In genomic region chr6:128138694-128139093, GRCh38 we compare ENCODE assay signal across 19 cellular contexts.
DNase-seq lines count a peak whose midpoint lies in the region; TF ChIP-seq lines count a peak whose summit lies in the region.
"Had no signal": no experiment of that assay in that cellular context is flagged by ENCODE, and none has a peak within 500 bp of the region (broad histone marks: within the 10 kb centered on the region; RNA-seq: fewer than 3 reads in every experiment).

No MANE protein-coding gene starts in this region.

- TF ChIP-seq CTCF in endodermal cell (conservative IDR thresholded peaks at IDR 0.05) (no peak), GM13976 (IDR thresholded peaks at IDR 0.05; ENCODE audit: borderline replicate concordance, control extremely low read depth, extremely low read depth, insufficient read depth, missing control alignments) (no peak)

- H3K27ac Mint-ChIP-seq in endodermal cell, result peak overlapping the region; percentile 0
- H3K27ac Mint-ChIP-seq: CD14-positive monocyte; CD4-positive, alpha-beta memory T cell had no signal

- H3K36me3 ChIP-seq in endodermal cell (ENCODE audit: control insufficient read depth, insufficient read depth, low read length), result no peaks in the 10 kb centered on the region
- H3K36me3 ChIP-seq: BLaER1 had no signal

- H3K4me1 ChIP-seq in endodermal cell (ENCODE audit: control insufficient read depth, insufficient read depth, low read length), result no peaks in the 10 kb centered on the region
- H3K4me1 ChIP-seq: BLaER1 had no signal

- 91 to 100% methylated on average over 1 of the region's 1 CpG for WGBS in endodermal cell (ENCODE audit: insufficient coverage in 1 of 2, insufficient read length in 1 of 2), 2 experiments

- no peak overlapping the region for H3K4me3 ChIP-seq in endodermal cell (ENCODE audit: low read length)
- H3K4me3 ChIP-seq: A549, BLaER1, GM23338 had no signal

- no peaks in the 10 kb centered on the region for H3K9me3 ChIP-seq in endodermal cell (ENCODE audit: control insufficient read depth, low read length)
- H3K9me3 ChIP-seq: A549, BLaER1 had no signal

- DNase-seq in NCI-H1417 (lab: John Stamatoyannopoulos, UW) (peak in 2 of 3 experiments; percentile 11 to 55), NCI-H1417 treated with DMSO at 0.1 percent for 48 hours (lab: John Stamatoyannopoulos, UW) (no peak), NCI-H2227 treated with DMSO at 0.1 percent for 48 hours (lab: John Stamatoyannopoulos, UW) (peak; percentile 70), endodermal cell (no peak), pons (ENCODE audit: low spot score) (peak; percentile 22), superior temporal gyrus (ENCODE audit: extremely low spot score) (no peak), cerebellar nuclear complex (lab: John Stamatoyannopoulos, UW) (no peak), GM13976 (ENCODE audit: low spot score) (no peak)
- DNase-seq: AML-193; CD4-positive, alpha-beta memory T cell; DMS153; DMS79; GDM1; HCEC 1CT had no signal

- no peak overlapping the region for H3K27ac ChIP-seq in endodermal cell (ENCODE audit: low read depth, low read length)
- H3K27ac ChIP-seq: 22Rv1, BLaER1 had no signal

- H3K4me1 Mint-ChIP-seq in endodermal cell, result peaks cover 10% of the 10 kb centered on the region

- H3K27me3 ChIP-seq in endodermal cell (ENCODE audit: control insufficient read depth, insufficient read depth, low read length, poor library complexity, severe bottlenecking), result no peaks in the 10 kb centered on the region
- H3K27me3 ChIP-seq: BLaER1 had no signal

- no peak overlapping the region for H3K4me3 Mint-ChIP-seq in endodermal cell
- H3K4me3 Mint-ChIP-seq: CD14-positive monocyte; CD4-positive, alpha-beta memory T cell; GM23338 had no signal

- H3K9ac ChIP-seq in endodermal cell (ENCODE audit: extremely low read depth, low read length, poor library complexity, severe bottlenecking), result no peak overlapping the region
- H3K9ac ChIP-seq: BLaER1 had no signal

- H3K36me3 Mint-ChIP-seq in endodermal cell (ENCODE audit: low read depth), result no peaks in the 10 kb centered on the region
- H3K36me3 Mint-ChIP-seq: CD14-positive monocyte; CD4-positive, alpha-beta memory T cell had no signal

- no peaks in the 10 kb centered on the region for H3K9me3 Mint-ChIP-seq in endodermal cell
- H3K9me3 Mint-ChIP-seq: GM23338 had no signal

- in situ Hi-C loops in GM13976 (cut with MboI; ENCODE audit: low sequenced_read_pairs, unreplicated experiment), result no loop called here

- no peaks in the 10 kb centered on the region for H3K27me3 Mint-ChIP-seq in endodermal cell (ENCODE audit: insufficient read depth)
- H3K27me3 Mint-ChIP-seq: CD4-positive, alpha-beta memory T cell had no signal

Comparison
In these comparisons a context has a peak if more than half of its experiments do, and no peak if none do; other contexts are left out.
1. DNase-seq: peak in NCI-H1417 (2 of 3), NCI-H2227 treated with DMSO at 0.1 percent for 48 hours (single experiment) and pons (single experiment); none in NCI-H1417 treated with DMSO at 0.1 percent for 48 hours (single experiment), endodermal cell (single experiment), superior temporal gyrus (single experiment), cerebellar nuclear complex (0 of 2) and GM13976 (single experiment).